In the genomic region with DNA sequence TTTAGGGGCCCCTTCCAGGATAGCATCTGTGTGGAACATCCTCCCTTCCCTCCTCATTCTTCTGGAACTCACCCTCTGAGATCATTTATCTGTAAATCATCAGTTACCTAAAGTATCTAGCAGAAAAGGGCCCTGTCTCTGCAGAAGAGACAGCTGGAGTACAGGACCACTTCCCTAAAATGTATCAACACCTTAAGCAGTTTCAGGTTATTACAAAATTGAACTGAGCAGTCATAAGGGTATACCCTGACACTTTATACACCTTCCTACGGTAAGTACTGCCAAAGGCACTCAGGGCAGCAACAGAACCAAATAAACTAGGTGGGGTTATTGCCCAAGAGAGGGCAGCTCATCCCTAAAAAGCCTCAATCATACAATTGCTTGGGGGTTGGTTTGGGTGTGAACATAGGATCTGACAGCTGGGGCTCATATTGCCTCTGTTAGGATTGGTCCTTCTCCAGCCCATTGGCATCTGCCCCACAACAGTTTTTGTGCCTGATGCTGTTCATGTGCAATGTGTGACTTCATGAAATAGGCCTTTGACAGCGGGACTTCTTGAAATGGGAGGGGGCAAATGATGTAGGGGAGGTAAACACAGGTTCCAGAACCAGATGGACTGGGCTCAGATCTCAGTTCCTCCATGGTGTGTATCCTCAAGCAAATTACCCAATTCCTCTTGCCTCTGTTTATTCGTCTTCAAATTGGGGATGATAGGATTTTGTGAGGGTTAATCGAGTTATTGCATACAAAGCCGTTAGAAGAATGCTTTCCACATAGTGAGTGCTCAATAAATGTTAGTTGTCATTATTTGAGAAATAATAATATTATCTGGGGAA, we compare ENCODE assay signal across 12 cellular contexts.
A peak's percentile ranks its signal among the peaks of the same experiment; 100 is the strongest.
DNase-seq lines count a peak whose midpoint lies in the region.
"Had no signal": no experiment of that assay in that cellular context is flagged by ENCODE, and none has a peak within 500 bp of the region (broad histone marks: within the 10 kb centered on the region; RNA-seq: fewer than 3 reads in every experiment).

No MANE protein-coding gene starts in this region.

- H3K4me1 ChIP-seq in mucosa of stomach (ENCODE audit: control insufficient read depth, insufficient read depth, low read length), result peaks cover 31% of the 10 kb centered on the region
- H3K4me1 ChIP-seq: SJCRH30 had no signal

- peak; percentile 55 for DNase-seq in DMS79 (lab: John Stamatoyannopoulos, UW)
- DNase-seq in NCI-H1092 (lab: John Stamatoyannopoulos, UW), result peak; percentile 95
- peak; percentile 11 for DNase-seq in NCI-H82 treated with DMSO at 0.1 percent for 48 hours (lab: John Stamatoyannopoulos, UW; ENCODE audit: unreplicated experiment)
- no peak for DNase-seq in stimulated activated CD4-positive, alpha-beta T cell treated with anti-CD3 and anti-CD28 coated beads, Interleukin-15, amount 100 ng/mL, for 24 hours
- no peak for DNase-seq in GM19238 (ENCODE audit: insufficient read length, low spot score)
- DNase-seq in middle frontal gyrus (ENCODE audit: extremely low spot score, low spot score), result no peak
- DNase-seq in medulla oblongata (ENCODE audit: extremely low spot score), result no peak
- DNase-seq: AML-193, kidney glomerular epithelial cell, NCI-H2227 treated with DMSO at 0.1 percent for 48 hours had no signal

- peak overlapping the region; percentile 25 for H3K4me3 ChIP-seq in mucosa of stomach (ENCODE audit: low read length)
- H3K4me3 ChIP-seq: SJCRH30 had no signal

- no peaks in the 10 kb centered on the region for H3K9me3 ChIP-seq in mucosa of stomach (ENCODE audit: control insufficient read depth, low read length)
- H3K9me3 ChIP-seq: SJCRH30 had no signal

- peaks cover 8% of the 10 kb centered on the region for H3K36me3 ChIP-seq in mucosa of stomach (ENCODE audit: control insufficient read depth, insufficient read depth, low read length)
- H3K36me3 ChIP-seq: SJCRH30 had no signal

- no peaks in the 10 kb centered on the region for H3K27me3 ChIP-seq in mucosa of stomach (ENCODE audit: control insufficient read depth, insufficient read depth, low read length)
- H3K27me3 ChIP-seq: SJCRH30 had no signal

- peak overlapping the region; percentile 87 for H3K9ac ChIP-seq in mucosa of stomach (ENCODE audit: low read length)

Comparison
In these comparisons a context has a peak if more than half of its experiments do, and no peak if none do; other contexts are left out.
1. DNase-seq: peak in DMS79 (single experiment), NCI-H1092 (single experiment) and NCI-H82 treated with DMSO at 0.1 percent for 48 hours (single experiment); none in stimulated activated CD4-positive, alpha-beta T cell treated with anti-CD3 and anti-CD28 coated beads, Interleukin-15, amount 100 ng/mL, for 24 hours (single experiment), GM19238 (single experiment), middle frontal gyrus (single experiment) and medulla oblongata (single experiment).